ENCODE assay signal across 8 cellular contexts in genomic region chr4:106380179-106380578, GRCh38. TPM values are rescaled to one million over a fixed set of nuclear protein-coding genes. Genes with fewer than 3 reads are reported as not detected.
"Had no signal": no experiment of that assay in that cellular context is flagged by ENCODE, and none has a peak within 500 bp of the region (broad histone marks: within the 10 kb centered on the region; RNA-seq: fewer than 3 reads in every experiment).

No MANE protein-coding gene starts in this region.

- H3K9ac ChIP-seq: KMS-11 had no signal

- H3K27ac ChIP-seq: HL-60, KMS-11 had no signal

- FAIRE-seq: HTR-8/SVneo had no signal

- H3K4me2 ChIP-seq: KMS-11 had no signal

- DNase-seq: KBM-7, KG1 had no signal

RNA-seq across cellular contexts. Expression of gene GIMD1, which starts 11.6 kb away (rescaled TPM):
- total RNA-seq: HT-29, HT1080 had no signal
- polyA plus RNA-seq: IgD-negative memory B cell had no signal
